ENCODE assay signal across 16 cellular contexts in genomic region chr2:46891956-46892553, GRCh38. TPM values are rescaled to one million over a fixed set of nuclear protein-coding genes. Genes with fewer than 3 reads are reported as not detected.
A peak's percentile ranks its signal among the peaks of the same experiment; 100 is the strongest.
DNase-seq lines count a peak whose midpoint lies in the region; ATAC-seq and TF ChIP-seq lines count a peak whose summit lies in the region.
"Had no signal": no experiment of that assay in that cellular context is flagged by ENCODE, and none has a peak within 500 bp of the region (broad histone marks: within the 10 kb centered on the region; RNA-seq: fewer than 3 reads in every experiment).

No MANE protein-coding gene starts in this region.

- H3K4me1 Mint-ChIP-seq in dendritic cell treated with granulocyte-macrophage colony-stimulating factor and Interleukin-4, amounts not matched to agents 40 ng/mL and 50 ng/mL, for 4 days (ENCODE audit: low read depth) = peaks cover 28% of the 10 kb centered on the region
- peaks cover 6% of the 10 kb centered on the region for H3K4me1 Mint-ChIP-seq in neural crest cell
- H3K4me1 Mint-ChIP-seq: CD4-positive, alpha-beta memory T cell had no signal

- H3K27me3 Mint-ChIP-seq in dendritic cell treated with granulocyte-macrophage colony-stimulating factor and Interleukin-4, amounts not matched to agents 40 ng/mL and 50 ng/mL, for 4 days = peaks cover 3% of the 10 kb centered on the region
- no peaks in the 10 kb centered on the region for H3K27me3 Mint-ChIP-seq in neural crest cell (ENCODE audit: low read depth)

- no peaks in the 10 kb centered on the region for H3K9me3 ChIP-seq in tibial artery
- no peaks in the 10 kb centered on the region for H3K9me3 ChIP-seq in colonic mucosa
- H3K9me3 ChIP-seq in lower lobe of right lung = no peaks in the 10 kb centered on the region
- H3K9me3 ChIP-seq: BE2C, HAP-1 had no signal

- ATAC-seq in lower lobe of right lung = no peak
- ATAC-seq: A549, GM23338 had no signal

- no peak for TF ChIP-seq CTCF in neural crest cell (conservative IDR thresholded peaks at IDR 0.05)
- TF ChIP-seq CTCF in tibial artery (IDR thresholded peaks at IDR 0.05) = no peak
- TF ChIP-seq CTCF in colonic mucosa (IDR thresholded peaks at IDR 0.05) = no peak
- no peak for TF ChIP-seq CTCF in lower lobe of right lung (IDR thresholded peaks at IDR 0.05)

- H3K27ac Mint-ChIP-seq in dendritic cell treated with granulocyte-macrophage colony-stimulating factor and Interleukin-4, amounts not matched to agents 40 ng/mL and 50 ng/mL, for 4 days = peak overlapping the region; percentile 40
- peak overlapping the region; percentile 50 for H3K27ac Mint-ChIP-seq in neural crest cell (ENCODE audit: unreplicated experiment)
- H3K27ac Mint-ChIP-seq: GM23338 had no signal

- H3K36me3 ChIP-seq in tibial artery (no peaks in the 10 kb centered on the region), colonic mucosa (no peaks in the 10 kb centered on the region), lower lobe of right lung (no peaks in the 10 kb centered on the region)
- H3K36me3 ChIP-seq: BE2C, HAP-1 had no signal

- H3K4me3 ChIP-seq in tibial artery = no peak overlapping the region
- H3K4me3 ChIP-seq in colonic mucosa = no peak overlapping the region
- no peak overlapping the region for H3K4me3 ChIP-seq in lower lobe of right lung
- H3K4me3 ChIP-seq: A549, GM23338, HAP-1 had no signal

- no peaks in the 10 kb centered on the region for H3K36me3 Mint-ChIP-seq in dendritic cell treated with granulocyte-macrophage colony-stimulating factor and Interleukin-4, amounts not matched to agents 40 ng/mL and 50 ng/mL, for 4 days (ENCODE audit: low read depth)
- no peaks in the 10 kb centered on the region for H3K36me3 Mint-ChIP-seq in neural crest cell (ENCODE audit: low read depth)
- H3K36me3 Mint-ChIP-seq: CD4-positive, alpha-beta memory T cell had no signal

- H3K27ac ChIP-seq in tibial artery (no peak overlapping the region), colonic mucosa (no peak overlapping the region), lower lobe of right lung (no peak overlapping the region)
- H3K27ac ChIP-seq: C4-2B had no signal

- H3K4me3 Mint-ChIP-seq in dendritic cell treated with granulocyte-macrophage colony-stimulating factor and Interleukin-4, amounts not matched to agents 40 ng/mL and 50 ng/mL, for 4 days = no peak overlapping the region
- no peak overlapping the region for H3K4me3 Mint-ChIP-seq in neural crest cell
- H3K4me3 Mint-ChIP-seq: CD4-positive, alpha-beta memory T cell; GM23338 had no signal

- H3K9ac ChIP-seq in colonic mucosa (ENCODE audit: low read depth in 2 of 2, low read length in 2 of 2) = no peak overlapping the region

- peak; percentile 11 for DNase-seq in NCI-H526 treated with DMSO at 0.1 percent for 48 hours (lab: John Stamatoyannopoulos, UW)
- no peak for DNase-seq in neural crest cell (ENCODE audit: low read depth, low spot score)
- no peak for DNase-seq in tibial artery
- no peak for DNase-seq in colonic mucosa
- DNase-seq in lower lobe of right lung = no peak
- DNase-seq: BE2C; CD4-positive, alpha-beta memory T cell; COR-L47; DMS153; DMS79 treated with DMSO at 0.1 percent for 48 hours; EL had no signal

- H3K4me1 ChIP-seq in tibial artery = peaks cover 0 to 6% (median 1%) of the 10 kb centered on the region in 4 donors
- no peaks in the 10 kb centered on the region for H3K4me1 ChIP-seq in colonic mucosa
- peaks cover 4% of the 10 kb centered on the region for H3K4me1 ChIP-seq in lower lobe of right lung
- H3K4me1 ChIP-seq: BE2C, HAP-1 had no signal

- H3K9me3 Mint-ChIP-seq in dendritic cell treated with granulocyte-macrophage colony-stimulating factor and Interleukin-4, amounts not matched to agents 40 ng/mL and 50 ng/mL, for 4 days = no peaks in the 10 kb centered on the region
- no peaks in the 10 kb centered on the region for H3K9me3 Mint-ChIP-seq in neural crest cell
- H3K9me3 Mint-ChIP-seq: CD4-positive, alpha-beta memory T cell; GM23338 had no signal

- H3K27me3 ChIP-seq in tibial artery (no peaks in the 10 kb centered on the region), colonic mucosa (no peaks in the 10 kb centered on the region), lower lobe of right lung (ENCODE audit: low read depth) (no peaks in the 10 kb centered on the region)
- H3K27me3 ChIP-seq: BE2C had no signal

- intact Hi-C loops in dendritic cell treated with granulocyte-macrophage colony-stimulating factor and Interleukin-4, amounts not matched to agents 40 ng/mL and 50 ng/mL, for 4 days (cut with micrococcal nuclease) = no loop called here
- intact Hi-C loops in tibial artery (cut with DNase I; ENCODE audit: low total_unique reads) = loop anchor here (5.0 kb wide), 1 partner anchor 425 kb away; no protein-coding TSS in a partner anchor
- intact Hi-C loops in colonic mucosa (cut with DNase I) = no loop called here
- intact Hi-C loops in lower lobe of right lung (cut with DNase I) = no loop called here

RNA-seq across cellular contexts. Expression of gene MCFD2, which starts 23.6 kb away (rescaled TPM):
- total RNA-seq in neural crest cell = 78.8 and 79.8 TPM in 2 replicates
- total RNA-seq in colonic mucosa = 10 to 100 TPM; 44.0 to 54.8 TPM
- total RNA-seq in lower lobe of right lung = 82.3 TPM

RNA-seq across cellular contexts. Expression of gene TTC7A, which starts 49.0 kb away (rescaled TPM):
- total RNA-seq in neural crest cell = 9.6 and 9.8 TPM in 2 replicates
- total RNA-seq in colonic mucosa = 10 to 100 TPM; 28.5 to 28.7 TPM
- total RNA-seq in lower lobe of right lung = 60.9 TPM
